Comparison of ENCODE assay signal across 18 cellular contexts in the genomic region with DNA sequence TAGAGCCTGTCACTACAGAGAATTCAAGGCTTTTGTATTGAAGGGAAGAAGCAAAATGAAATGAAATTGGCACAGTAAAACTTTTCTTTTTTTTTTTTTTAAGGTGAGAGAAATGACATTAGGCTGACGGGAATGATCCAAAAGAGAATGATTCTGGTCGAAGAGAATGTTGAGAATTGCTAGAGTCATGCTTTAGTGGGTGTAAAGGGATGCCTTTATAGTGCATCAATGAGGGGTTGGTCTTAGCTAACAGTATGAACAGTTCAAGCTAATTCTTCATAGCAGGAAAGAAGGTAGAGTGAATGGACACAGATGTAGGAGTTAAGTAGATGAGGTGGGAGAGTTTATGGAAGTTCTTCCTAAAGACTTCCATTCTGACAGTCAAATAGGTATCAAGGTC. TPM values are rescaled to one million over a fixed set of nuclear protein-coding genes. Genes with fewer than 3 reads are reported as not detected.
DNase-seq lines count a peak whose midpoint lies in the region; ATAC-seq and TF ChIP-seq lines count a peak whose summit lies in the region.
"Had no signal": no experiment of that assay in that cellular context is flagged by ENCODE, and none has a peak within 500 bp of the region (broad histone marks: within the 10 kb centered on the region; RNA-seq: fewer than 3 reads in every experiment).

No MANE protein-coding gene starts in this region.

- in situ Hi-C loops in IMR-90 (cut with MboI; ENCODE audit: low sequenced_read_pairs), result no loop called here

- no peak for TF ChIP-seq RAD21 in IMR-90 (IDR thresholded peaks at IDR 0.05; ENCODE audit: low read length)

- TF ChIP-seq POLR2A in IMR-90 (IDR thresholded peaks at IDR 0.05; ENCODE audit: low read depth, low read length), result no peak
- TF ChIP-seq POLR2A in gastroesophageal sphincter (IDR thresholded peaks at IDR 0.05), result no peak

- no TSS peak for BruUV-seq in IMR-90 (replicated peaks; lab: Mats Ljungman, UMichigan)

- H3K9ac ChIP-seq in IMR-90 (ENCODE audit: low read depth, low read length) (no peak overlapping the region), subcutaneous abdominal adipose tissue (ENCODE audit: low read length in 5 of 5) (no peak overlapping the region)

- TF ChIP-seq EP300 in gastroesophageal sphincter (IDR thresholded peaks at IDR 0.05), result no peak

- H2AK5ac ChIP-seq in IMR-90 (ENCODE audit: low read depth, low read length), result no peak overlapping the region

- H3K23ac ChIP-seq in IMR-90 (ENCODE audit: low read depth, low read length), result no peak overlapping the region

- no CpG with 5 or more reads among the region's 2 CpGs for WGBS in IMR-90 (ENCODE audit: extremely low coverage in 2 of 2, insufficient read length in 1 of 2), 2 experiments
- WGBS in gastroesophageal sphincter (ENCODE audit: low coverage in 1 of 2), 2 donors, result 72 to 83% methylated on average over 1 to 2 of the region's 2 CpGs

- H3K27ac ChIP-seq in IMR-90 (ENCODE audit: insufficient read depth, low read length) (no peak overlapping the region), subcutaneous abdominal adipose tissue (ENCODE audit: low read depth, low read length) (peak overlapping the region; percentile 89), gastroesophageal sphincter (no peak overlapping the region)

- no peak overlapping the region for H2BK15ac ChIP-seq in IMR-90 (ENCODE audit: low read depth, low read length)

- TF ChIP-seq CTCF in IMR-90 (conservative IDR thresholded peaks at IDR 0.05; ENCODE audit: low read depth, low read length), result no peak
- TF ChIP-seq CTCF in fibroblast of mammary gland (conservative IDR thresholded peaks at IDR 0.05; ENCODE audit: control insufficient read depth, insufficient read depth, low read depth, low read length), result no peak
- TF ChIP-seq CTCF in gastroesophageal sphincter (IDR thresholded peaks at IDR 0.05), result no peak

- H3K18ac ChIP-seq in IMR-90 (ENCODE audit: low read depth, low read length), result no peak overlapping the region

- no peak overlapping the region for H2AK9ac ChIP-seq in IMR-90 (replicated peaks; ENCODE audit: low read depth, low read length, poor library complexity)

- H3K4ac ChIP-seq in IMR-90 (ENCODE audit: low read depth, low read length), result no peak overlapping the region

- POLR2A ChIA-PET in IMR-90 (lab: Charles Lee; ENCODE audit: unreplicated experiment), result no interaction called here

- H3K4me3 ChIP-seq in IMR-90 (ENCODE audit: insufficient read depth, low read depth, low read length) (no peak overlapping the region), fibroblast of mammary gland (ENCODE audit: control insufficient read depth, low read depth, low read length) (no peak overlapping the region), subcutaneous abdominal adipose tissue (ENCODE audit: low read depth in 1 of 5, low read length in 5 of 5) (no peak overlapping the region), gastroesophageal sphincter (no peak overlapping the region)

- H3K4me3 Mint-ChIP-seq in activated CD8-positive, alpha-beta memory T cell treated with anti-CD3 and anti-CD28 coated beads, Interleukin-2, amount 10 ng/mL, durations not matched to agents 7 days and 5 days, result no peak overlapping the region
- H3K4me3 Mint-ChIP-seq: CD4-positive, alpha-beta T cell had no signal

- H4K91ac ChIP-seq in IMR-90 (ENCODE audit: insufficient read depth, low read depth, low read length), result no peak overlapping the region

- no peaks in the 10 kb centered on the region for H3K9me1 ChIP-seq in IMR-90 (ENCODE audit: insufficient read depth, low read length)

- no peak overlapping the region for H2AFZ ChIP-seq in IMR-90 (replicated peaks; ENCODE audit: low read length, poor library complexity)

- no peak overlapping the region for H4K8ac ChIP-seq in IMR-90 (ENCODE audit: low read depth in 2 of 2, low read length in 2 of 2)

- peaks cover 32% of the 10 kb centered on the region for H3K27me3 Mint-ChIP-seq in activated CD8-positive, alpha-beta memory T cell treated with anti-CD3 and anti-CD28 coated beads, Interleukin-2, amount 10 ng/mL, durations not matched to agents 7 days and 5 days

- intact Hi-C loops in IMR-90 (cut with micrococcal nuclease), result no loop called here

- H3K4me2 ChIP-seq in IMR-90 (ENCODE audit: low read depth, low read length), result peak overlapping the region; percentile 50; the same call in 1 of the 2 replicates

- H3K27ac Mint-ChIP-seq in activated CD8-positive, alpha-beta memory T cell treated with anti-CD3 and anti-CD28 coated beads, Interleukin-2, amount 10 ng/mL, durations not matched to agents 7 days and 5 days, result no peak overlapping the region
- H3K27ac Mint-ChIP-seq: CD4-positive, alpha-beta T cell had no signal

- H2BK5ac ChIP-seq in IMR-90 (ENCODE audit: low read depth, low read length, poor library complexity, severe bottlenecking), result no peak overlapping the region

- no peak overlapping the region for H3K14ac ChIP-seq in IMR-90 (replicated peaks; ENCODE audit: low read depth, low read length)

- CTCF ChIA-PET in IMR-90 (lab: Yijun Ruan, JAX), result no interaction called here
- CTCF ChIA-PET in activated CD8-positive, alpha-beta memory T cell treated with anti-CD3 and anti-CD28 coated beads, Interleukin-2, amount 10 ng/mL, durations not matched to agents 7 days and 5 days (lab: Charles Lee), result interaction anchor here (0.7 to 2.6 kb wide), 2 partner anchors 10 to 25 kb away, joined by 3 to 11 read pairs; no protein-coding TSS in a partner anchor

- no peak overlapping the region for H3K56ac ChIP-seq in IMR-90 (ENCODE audit: extremely low read depth, insufficient read depth, low read length)

- no peaks in the 10 kb centered on the region for H3K36me3 Mint-ChIP-seq in activated CD8-positive, alpha-beta memory T cell treated with anti-CD3 and anti-CD28 coated beads, Interleukin-2, amount 10 ng/mL, durations not matched to agents 7 days and 5 days

- no peaks in the 10 kb centered on the region for H3K4me1 Mint-ChIP-seq in activated CD8-positive, alpha-beta memory T cell treated with anti-CD3 and anti-CD28 coated beads, Interleukin-2, amount 10 ng/mL, durations not matched to agents 7 days and 5 days

- H2BK120ac ChIP-seq in IMR-90 (ENCODE audit: low read depth, low read length), result no peak overlapping the region

- H3K4me1 ChIP-seq in IMR-90 (ENCODE audit: control insufficient read depth, insufficient read depth, low read length) (no peaks in the 10 kb centered on the region; the same call in 1 of the 2 replicates), subcutaneous abdominal adipose tissue (ENCODE audit: control insufficient read depth in 5 of 5, insufficient read depth in 5 of 5, low read length in 5 of 5) (peaks cover 0 to 32% (median 12%) of the 10 kb centered on the region in 5 donors), gastroesophageal sphincter (no peaks in the 10 kb centered on the region)
- H3K4me1 ChIP-seq: BE2C had no signal

- no peaks in the 10 kb centered on the region for H4K20me1 ChIP-seq in IMR-90 (ENCODE audit: insufficient read depth, low read length)

- DNase-seq in EL, result peak; percentile 4
- peak; percentile 28 for DNase-seq in IMR-90
- peak; percentile 12 for DNase-seq in fibroblast of mammary gland (ENCODE audit: low read depth)
- DNase-seq in A172 (ENCODE audit: low spot score), result no peak
- no peak for DNase-seq in activated CD8-positive, alpha-beta memory T cell treated with anti-CD3 and anti-CD28 coated beads, Interleukin-2, amount 10 ng/mL, durations not matched to agents 7 days and 5 days
- DNase-seq: ACHN; BE2C; CD4-positive, alpha-beta T cell; KBM-7; NCI-H1436 treated with DMSO at 0.1 percent for 48 hours; NCI-H2029 treated with DMSO at 0.1 percent for 48 hours; NCI-H2171 treated with DMSO at 0.1 percent for 48 hours; NCI-H446 treated with DMSO at 0.1 percent for 48 hours; OCI-M1; RPMI8226; SIG-M5 had no signal

- H3K9me3 ChIP-seq in IMR-90 (ENCODE audit: control insufficient read depth, insufficient read depth, low read length) (no peaks in the 10 kb centered on the region), subcutaneous abdominal adipose tissue (ENCODE audit: control insufficient read depth in 5 of 5, low read length in 5 of 5) (no peaks in the 10 kb centered on the region), gastroesophageal sphincter (no peaks in the 10 kb centered on the region)
- H3K9me3 ChIP-seq: BE2C had no signal

- H4K5ac ChIP-seq in IMR-90 (ENCODE audit: low read depth, low read length), result no peak overlapping the region

- no peak overlapping the region for H2BK20ac ChIP-seq in IMR-90 (ENCODE audit: low read depth, low read length)

- H3K79me1 ChIP-seq in IMR-90 (ENCODE audit: low read depth in 1 of 2, low read length in 2 of 2), result no peaks in the 10 kb centered on the region

- ATAC-seq in IMR-90 (ENCODE audit: low read depth) (no peak), gastroesophageal sphincter (no peak)
- ATAC-seq in activated CD8-positive, alpha-beta memory T cell treated with anti-CD3 and anti-CD28 coated beads, Interleukin-2, amount 10 ng/mL, durations not matched to agents 7 days and 5 days, result no peak

- dilution Hi-C loops in IMR-90 (cut with HindIII; ENCODE audit: low sequenced_read_pairs, unreplicated experiment), result no loop called here

- H3K36me3 ChIP-seq in IMR-90 (ENCODE audit: control insufficient read depth, insufficient read depth, low read length), result no peaks in the 10 kb centered on the region
- no peaks in the 10 kb centered on the region for H3K36me3 ChIP-seq in subcutaneous abdominal adipose tissue (ENCODE audit: control insufficient read depth in 5 of 5, insufficient read depth in 5 of 5, low read length in 5 of 5)
- H3K36me3 ChIP-seq in gastroesophageal sphincter, result no peaks in the 10 kb centered on the region
- H3K36me3 ChIP-seq: BE2C had no signal

- H3K27me3 ChIP-seq in IMR-90 (ENCODE audit: control insufficient read depth, insufficient read depth, low read length) (no peaks in the 10 kb centered on the region), subcutaneous abdominal adipose tissue (ENCODE audit: control insufficient read depth in 5 of 5, insufficient read depth in 4 of 5, low read length in 5 of 5) (no peaks in the 10 kb centered on the region), gastroesophageal sphincter (no peaks in the 10 kb centered on the region)

- H3K9me3 Mint-ChIP-seq in activated CD8-positive, alpha-beta memory T cell treated with anti-CD3 and anti-CD28 coated beads, Interleukin-2, amount 10 ng/mL, durations not matched to agents 7 days and 5 days (ENCODE audit: low read depth), result no peaks in the 10 kb centered on the region
- H3K9me3 Mint-ChIP-seq: CD4-positive, alpha-beta T cell had no signal

TF ChIP-seq in IMR-90, 13 proteins besides CTCF, POLR2A, EP300 and RAD21 (continues in another document):
- TF ChIP-seq RFX5 (IDR thresholded peaks at IDR 0.05; ENCODE audit: low read depth, low read length) (no peak), MAFK (IDR thresholded peaks at IDR 0.05; ENCODE audit: low read depth, low read length) (no peak)

RNA-seq across cellular contexts. Expression of a gene that starts 32.3 kb away (rescaled TPM):
- total RNA-seq in IMR-90 (2012; rRNA removed) (9.7 and 33.9 TPM in 2 replicates), gastroesophageal sphincter (10 to 100 TPM; 18.6 to 38.6 (median 28.9) TPM)
- polyA plus RNA-seq in IMR-90 (2012; rRNA removed), result 27.0 and 30.2 TPM in 2 replicates
- polyA plus RNA-seq in IMR-90 (2012; cell fraction: cytosol; rRNA removed), result 6.1 and 8.0 TPM in 2 replicates
- polyA plus RNA-seq in IMR-90 (2012; cell fraction: nucleus; rRNA removed; ENCODE audit: low replicate concordance), result 5.4 and 19.8 TPM in 2 replicates
- 103 TPM in 2 replicates for total RNA-seq in A172 (2014; rRNA removed; shearing (Covaris generic))
- total RNA-seq in activated CD8-positive, alpha-beta memory T cell treated with anti-CD3 and anti-CD28 coated beads, Interleukin-2, amount 10 ng/mL, durations not matched to agents 7 days and 5 days, result 10 to 100 TPM; 49.7 to 49.8 TPM

Comparison
In these comparisons a context has a peak if more than half of its experiments do, and no peak if none do; other contexts are left out.
1. DNase-seq: peak in EL (single experiment), IMR-90 (single experiment) and fibroblast of mammary gland (single experiment); none in A172 (single experiment) and activated CD8-positive, alpha-beta memory T cell treated with anti-CD3 and anti-CD28 coated beads, Interleukin-2, amount 10 ng/mL, durations not matched to agents 7 days and 5 days (single experiment).